1 cellular context compared by ENCODE assay signal in genomic region chr17:29593546-29594440, GRCh38.
TF ChIP-seq lines count a peak whose summit lies in the region.

No MANE protein-coding gene starts in this region.

TF ChIP-seq in HepG2, 621 proteins besides CTCF, POLR2A, EP300 and RAD21 (continued from another document and continues in another):
- TF ChIP-seq ZBTB33 (CRISPR knock-in tag; IDR thresholded peaks at IDR 0.05) (peak; percentile 31; the same call in 1 of the 2 replicates), ZSCAN12 (CRISPR knock-in tag; IDR thresholded peaks at IDR 0.05) (no peak), NONO (IDR thresholded peaks at IDR 0.05) (no peak), NONO (CRISPR knock-in tag; conservative IDR thresholded peaks at IDR 0.05) (no peak), MTA3 (CRISPR knock-in tag; IDR thresholded peaks at IDR 0.05) (0 out of 2 replicates have a peak, but pooled peaks have one; percentile 83), ATAD3A (CRISPR knock-in tag; IDR thresholded peaks at IDR 0.05) (peak; percentile 94; the same call in 1 of the 2 replicates), ZNF12 (CRISPR knock-in tag; IDR thresholded peaks at IDR 0.05) (peak; percentile 74; the same call in 1 of the 2 replicates), ZNF124 (CRISPR knock-in tag; IDR thresholded peaks at IDR 0.05) (no peak), BCL6 (CRISPR knock-in tag; IDR thresholded peaks at IDR 0.05) (0 out of 2 replicates have a peak, but pooled peaks have one; percentile 11), ZBTB7B (CRISPR knock-in tag; IDR thresholded peaks at IDR 0.05) (peak; percentile 57; the same call in 1 of the 2 replicates), YY1 (IDR thresholded peaks at IDR 0.05; ENCODE audit: insufficient read depth, insufficient replicate concordance, low read depth, low read length) (no peak), TSC22D2 (CRISPR knock-in tag; IDR thresholded peaks at IDR 0.05; ENCODE audit: borderline replicate concordance) (0 out of 2 replicates have a peak, but pooled peaks have one; percentile 47), ZNF235 (CRISPR knock-in tag; IDR thresholded peaks at IDR 0.05; ENCODE audit: borderline replicate concordance) (no peak), ARID5B (CRISPR knock-in tag; IDR thresholded peaks at IDR 0.05) (peak; percentile 10; the same call in 1 of the 2 replicates), ZNF281 (CRISPR knock-in tag; IDR thresholded peaks at IDR 0.05; ENCODE audit: borderline replicate concordance) (peak; percentile 64), DPF2 (CRISPR knock-in tag; IDR thresholded peaks at IDR 0.05; ENCODE audit: borderline replicate concordance, low read depth) (no peak), MEF2D (CRISPR knock-in tag; IDR thresholded peaks at IDR 0.05) (peak; percentile 28; the same call in 1 of the 2 replicates), KLF11 (CRISPR knock-in tag; IDR thresholded peaks at IDR 0.05) (no peak), ZSCAN9 (CRISPR knock-in tag; IDR thresholded peaks at IDR 0.05; ENCODE audit: borderline replicate concordance) (peak; percentile 66; the same call in 1 of the 2 replicates), ZNF678 (CRISPR knock-in tag; IDR thresholded peaks at IDR 0.05) (no peak), STAT5B (CRISPR knock-in tag; IDR thresholded peaks at IDR 0.05) (0 out of 2 replicates have a peak, but pooled peaks have one; percentile 74), RNF2 (conservative IDR thresholded peaks at IDR 0.05; ENCODE audit: low read depth) (no peak), RBAK (CRISPR knock-in tag; IDR thresholded peaks at IDR 0.05) (no peak), YEATS2 (CRISPR knock-in tag; IDR thresholded peaks at IDR 0.05; ENCODE audit: borderline replicate concordance) (peak; percentile 68), ZNF275 (CRISPR knock-in tag; IDR thresholded peaks at IDR 0.05; ENCODE audit: borderline replicate concordance) (no peak), MIXL1 (CRISPR knock-in tag; IDR thresholded peaks at IDR 0.05) (no peak), ZNF530 (CRISPR knock-in tag; IDR thresholded peaks at IDR 0.05; ENCODE audit: low read depth) (no peak), MED13 (CRISPR knock-in tag; IDR thresholded peaks at IDR 0.05) (no peak), HMGXB4 (CRISPR knock-in tag; IDR thresholded peaks at IDR 0.05; ENCODE audit: borderline replicate concordance in 1 of 2, low read depth in 1 of 2) (peak; percentile 39 to 42; a peak in 1 of 4 replicates), ATF7-NPFF (CRISPR knock-in tag; IDR thresholded peaks at IDR 0.05; ENCODE audit: low read depth) (no peak), ZNF335 (CRISPR knock-in tag; IDR thresholded peaks at IDR 0.05) (no peak; the same call in 1 of the 2 replicates), NR3C1 (CRISPR knock-in tag; IDR thresholded peaks at IDR 0.05) (no peak), NCOA5 (CRISPR knock-in tag; IDR thresholded peaks at IDR 0.05) (no peak), USF2 (IDR thresholded peaks at IDR 0.05; ENCODE audit: low read depth, low read length) (no peak), USF2 (CRISPR knock-in tag; IDR thresholded peaks at IDR 0.05; ENCODE audit: borderline replicate concordance) (no peak), KIAA2018 (CRISPR knock-in tag; IDR thresholded peaks at IDR 0.05; ENCODE audit: borderline replicate concordance) (no peak), RFXANK (CRISPR knock-in tag; IDR thresholded peaks at IDR 0.05) (peak; percentile 46; the same call in 1 of the 2 replicates), ZNF264 (CRISPR knock-in tag; IDR thresholded peaks at IDR 0.05) (no peak), ZFX (CRISPR knock-in tag; IDR thresholded peaks at IDR 0.05; ENCODE audit: low read depth) (peak; percentile 54), CHD4 (IDR thresholded peaks at IDR 0.05; ENCODE audit: borderline replicate concordance, low read length) (no peak)
